In the genomic region with DNA sequence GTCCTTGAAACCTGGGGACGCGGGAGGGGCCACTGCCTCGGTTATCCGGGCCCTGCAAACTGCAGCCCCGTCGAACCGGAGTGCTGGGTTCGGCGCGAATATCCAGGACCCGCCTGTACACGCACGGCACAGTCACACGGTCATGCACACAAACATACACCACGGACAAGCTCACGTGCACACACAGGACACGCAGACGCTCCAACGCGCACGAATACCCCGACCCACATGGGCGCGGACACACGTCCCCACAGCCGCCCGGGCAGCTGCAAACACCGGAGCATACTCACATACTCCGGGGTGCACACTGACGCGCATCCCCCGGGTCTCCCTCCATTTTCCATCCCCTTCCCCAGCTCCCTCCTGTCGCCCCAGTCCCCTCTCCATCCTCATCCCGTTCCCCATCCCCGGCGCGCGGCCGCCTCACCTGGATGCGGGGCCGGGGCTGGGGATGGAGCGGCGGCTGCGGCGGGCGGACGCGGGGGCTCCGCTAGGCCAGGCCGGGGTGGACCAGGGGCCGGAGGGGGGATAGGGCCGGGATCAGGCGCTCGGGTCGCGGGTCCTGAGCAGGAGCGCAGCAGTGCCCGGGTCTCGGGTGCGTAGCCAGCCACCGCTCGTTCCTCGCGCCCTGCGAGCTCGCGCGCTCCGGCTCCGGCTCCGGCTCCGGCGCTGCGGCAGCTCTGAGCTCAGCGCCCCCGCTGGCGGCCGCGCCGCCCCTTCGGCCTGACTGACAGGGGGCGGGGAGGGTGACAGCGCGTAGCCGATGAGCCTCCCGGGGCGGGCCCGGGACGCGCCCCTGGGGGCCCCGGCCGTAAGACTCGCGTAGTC, we compare ENCODE assay signal across 8 cellular contexts. TPM values are rescaled to one million over a fixed set of nuclear protein-coding genes. Genes with fewer than 3 reads are reported as not detected.
DNase-seq lines count a peak whose midpoint lies in the region; ATAC-seq lines count a peak whose summit lies in the region.

A gene with protein sequence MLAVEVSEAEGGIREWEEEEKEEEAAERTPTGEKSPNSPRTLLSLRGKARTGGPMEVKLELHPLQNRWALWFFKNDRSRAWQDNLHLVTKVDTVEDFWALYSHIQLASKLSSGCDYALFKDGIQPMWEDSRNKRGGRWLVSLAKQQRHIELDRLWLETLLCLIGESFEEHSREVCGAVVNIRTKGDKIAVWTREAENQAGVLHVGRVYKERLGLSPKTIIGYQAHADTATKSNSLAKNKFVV (plus strand): TSS at position 823 of the 828 bp plus-strand sequence. CDS start 12,113 bp downstream, outside the sequence.
A gene (minus strand): TSS at position 682 of the 828 bp plus-strand sequence. CDS start 880 bp downstream, outside the sequence.

- peaks cover 35% of the 10 kb centered on the region for H3K27me3 ChIP-seq in H7 (ENCODE audit: control insufficient read depth, insufficient read depth, low read length)

- H3K4me3 ChIP-seq in H7 (ENCODE audit: insufficient read depth, low read depth, low read length) = peak within 1 kb of the TSS; percentile 83

- peak; percentile 88 for DNase-seq in D341Med (ENCODE audit: low spot score)
- peak; percentile 95 for DNase-seq in H7
- DNase-seq in NCI-H82 (lab: John Stamatoyannopoulos, UW) = peak; percentile 74
- DNase-seq in astrocyte of the hippocampus (ENCODE audit: low read depth, low spot score) = peak; percentile 80
- peak; percentile 79 for DNase-seq in iPS-NIHi7 (ENCODE audit: extremely low spot score)
- peak; percentile 54 to 74 for DNase-seq in stimulated activated CD4-positive, alpha-beta T cell treated with anti-CD3 and anti-CD28 coated beads, Interleukin-2, amount 100 ng/mL, for 24 hours
- DNase-seq in LoVo (ENCODE audit: low spot score) = no peak

- no peaks in the 10 kb centered on the region for H3K36me3 ChIP-seq in H7 (replicated peaks; ENCODE audit: control insufficient read depth, insufficient read depth, low read length)

- no peak for ATAC-seq in GM18870 (IDR thresholded peaks at IDR 0.05; ENCODE audit: unreplicated experiment)

RNA-seq across cellular contexts. Expression of the first gene that starts in this region (rescaled TPM):
- total RNA-seq in H7 (2014; rRNA removed; shearing (Covaris generic)) = 0.33 and 0.97 TPM in 2 replicates

RNA-seq across cellular contexts. Expression of the second gene that starts in this region (rescaled TPM):
- total RNA-seq in H7 (2014; rRNA removed; shearing (Covaris generic)) = 4.7 and 7.2 TPM in 2 replicates
